9 cellular contexts compared by ENCODE assay signal in genomic region chr4:155796031-155796430, GRCh38. TPM values are rescaled to one million over a fixed set of nuclear protein-coding genes. Genes with fewer than 3 reads are reported as not detected.
DNase-seq lines count a peak whose midpoint lies in the region; ATAC-seq, FAIRE-seq and TF ChIP-seq lines count a peak whose summit lies in the region.
"Had no signal": no experiment of that assay in that cellular context is flagged by ENCODE, and none has a peak within 500 bp of the region (broad histone marks: within the 10 kb centered on the region; RNA-seq: fewer than 3 reads in every experiment).

No MANE protein-coding gene starts in this region.

- H3K9ac ChIP-seq in endothelial cell of umbilical vein (replicated peaks; ENCODE audit: extremely low read depth, insufficient read depth, low read length), result no peak overlapping the region

- no peak overlapping the region for H3K4me2 ChIP-seq in endothelial cell of umbilical vein (ENCODE audit: insufficient read depth, low read length)

- peak overlapping the region in 1 of 6 donors; percentile 2 for H3K27ac Mint-ChIP-seq in immature natural killer cell

- no peak overlapping the region for H3K4me3 Mint-ChIP-seq in immature natural killer cell

- POLR2A ChIA-PET in endothelial cell of umbilical vein (lab: Charles Lee), result no interaction called here

- no peaks in the 10 kb centered on the region for H3K79me2 ChIP-seq in endothelial cell of umbilical vein (ENCODE audit: control insufficient read depth, insufficient read depth, low read length)

- CTCF ChIA-PET in endothelial cell of umbilical vein (lab: Charles Lee), result interaction anchor here (1.2 to 3.5 kb wide), 5 partner anchors 9 to 392 kb away, joined by 3 to 22 read pairs (median 5); partner anchors contain the start of gene CTSO

- in situ Hi-C loops in G401 (cut with HindIII; ENCODE audit: low sequenced_read_pairs), result no loop called here

- no peaks in the 10 kb centered on the region for H3K9me1 ChIP-seq in endothelial cell of umbilical vein (replicated peaks; ENCODE audit: control insufficient read depth, extremely low read depth, insufficient read depth, low read length)

- no TSS peak for BruUV-seq in endothelial cell of umbilical vein (replicated peaks; lab: Mats Ljungman, UMichigan)

- H3K27me3 Mint-ChIP-seq in immature natural killer cell (ENCODE audit: low read depth in 3 of 3), result no peaks in the 10 kb centered on the region

- H3K36me3 ChIP-seq in endothelial cell of umbilical vein (ENCODE audit: control insufficient read depth in 2 of 2, extremely low read depth in 1 of 2, insufficient read depth in 2 of 2, low read length in 2 of 2) (no peaks in the 10 kb centered on the region), spleen (no peaks in the 10 kb centered on the region)

- intact Hi-C loops in endothelial cell of umbilical vein (cut with micrococcal nuclease) (no loop called here), spleen (cut with DNase I; ENCODE audit: low total_unique reads) (no loop called here)

- peak; percentile 50 for DNase-seq in D341Med (ENCODE audit: low spot score)
- peak; percentile 21 for DNase-seq in HTR-8/SVneo (ENCODE audit: insufficient read length, low spot score)
- no peak for DNase-seq in endothelial cell of umbilical vein (ENCODE audit: low read depth, low spot score)
- no peak for DNase-seq in G401 (ENCODE audit: low spot score)
- DNase-seq in activated effector memory CD4-positive, alpha-beta T cell treated with Interleukin-2 at 50 U/mL for 16 hours, result no peak
- DNase-seq in immature natural killer cell, result no peak
- no peak for DNase-seq in spleen

- 61 to 69% (median 65%) methylated on average over 3 of the region's 3 CpGs for WGBS in spleen, 5 donors

- TF ChIP-seq CTCF in endothelial cell of umbilical vein (IDR thresholded peaks at IDR 0.05; ENCODE audit: extremely low read depth in 1 of 2, insufficient read depth in 1 of 2, low read depth in 1 of 2, low read length in 2 of 2) (peak; percentile 18 to 36), spleen (IDR thresholded peaks at IDR 0.05 in 8 of 11, conservative IDR thresholded peaks at IDR 0.05 in 3 of 11) (peak in 3 of 11 experiments; percentile 5 to 12 (median 10))

- no peaks in the 10 kb centered on the region for H3K4me1 ChIP-seq in endothelial cell of umbilical vein (ENCODE audit: control insufficient read depth, extremely low read depth, insufficient read depth, low read length)
- H3K4me1 ChIP-seq in spleen, result no peaks in the 10 kb centered on the region

- H4K20me1 ChIP-seq in endothelial cell of umbilical vein (replicated peaks; ENCODE audit: control insufficient read depth, extremely low read depth, insufficient read depth, low read length), result no peaks in the 10 kb centered on the region

- H2AFZ ChIP-seq in endothelial cell of umbilical vein (ENCODE audit: low read depth, low read length), result peak overlapping the region; percentile 51

- H3K9me3 ChIP-seq in endothelial cell of umbilical vein (replicated peaks; ENCODE audit: control insufficient read depth, insufficient read depth, low read length) (no peaks in the 10 kb centered on the region), spleen (no peaks in the 10 kb centered on the region)

- dilution Hi-C loops in endothelial cell of umbilical vein (cut with MboI; ENCODE audit: extremely low pct_ligation_motif_present, low sequenced_read_pairs), result no loop called here

- H3K27me3 ChIP-seq in endothelial cell of umbilical vein (ENCODE audit: control insufficient read depth in 2 of 2, insufficient read depth in 2 of 2, low read length in 2 of 2) (no peaks in the 10 kb centered on the region), spleen (replicated peaks in 1 of 7) (no peaks in the 10 kb centered on the region)

- H3K4me3 ChIP-seq in endothelial cell of umbilical vein (replicated peaks in 1 of 3; ENCODE audit: insufficient read depth in 1 of 3, low read depth in 1 of 3, low read length in 3 of 3) (no peak overlapping the region), spleen (no peak overlapping the region)
- H3K4me3 ChIP-seq: K562 had no signal

- no peaks in the 10 kb centered on the region for H3K4me1 Mint-ChIP-seq in immature natural killer cell

- no peak for TF ChIP-seq POLR2A in endothelial cell of umbilical vein (IDR thresholded peaks at IDR 0.05; ENCODE audit: low read depth, low read length)
- TF ChIP-seq POLR2A in spleen (IDR thresholded peaks at IDR 0.05), result no peak

- FAIRE-seq in HTR-8/SVneo (lab: Jason Lieb, UNC) (no peak), endothelial cell of umbilical vein (lab: Jason Lieb, UNC) (no peak)
- FAIRE-seq: K562 had no signal

- no peak overlapping the region for H3K27ac ChIP-seq in endothelial cell of umbilical vein (ENCODE audit: insufficient read depth, low read depth, low read length)
- no peak overlapping the region for H3K27ac ChIP-seq in spleen

- no peaks in the 10 kb centered on the region for H3K36me3 Mint-ChIP-seq in immature natural killer cell

- ATAC-seq in GM21360 (IDR thresholded peaks at IDR 0.05; ENCODE audit: unreplicated experiment), result peak; percentile 96
- ATAC-seq: K562 had no signal

- H3K9me3 Mint-ChIP-seq in immature natural killer cell, result no peaks in the 10 kb centered on the region

TF ChIP-seq in endothelial cell of umbilical vein, 7 proteins besides CTCF, POLR2A, EP300 and RAD21:
- TF ChIP-seq MAX (IDR thresholded peaks at IDR 0.05; ENCODE audit: insufficient read depth, insufficient read length) (no peak), POLR2AphosphoS5 (IDR thresholded peaks at IDR 0.05; ENCODE audit: insufficient read depth, low read depth, low read length) (no peak), JUN (IDR thresholded peaks at IDR 0.05; ENCODE audit: borderline replicate concordance, insufficient read depth, insufficient read length, low read depth) (no peak), FOS (IDR thresholded peaks at IDR 0.05; ENCODE audit: borderline replicate concordance, insufficient read depth, low read length) (no peak), MYC (IDR thresholded peaks at IDR 0.05; ENCODE audit: low read depth, low read length) (no peak), GATA2 (IDR thresholded peaks at IDR 0.05; ENCODE audit: insufficient read depth, insufficient read length, low read depth, low read length) (no peak), EZH2 (IDR thresholded peaks at IDR 0.05; ENCODE audit: borderline replicate concordance, low read depth, low read length, severe bottlenecking) (no peak)

RNA-seq across cellular contexts. Expression of gene GUCY1B1, which starts 37.2 kb away (rescaled TPM):
- total RNA-seq in endothelial cell of umbilical vein (4.7 and 7.0 TPM in 2 replicates), spleen (10 to 100 TPM; 13.9 to 20.8 (median 16.8) TPM)
- polyA plus RNA-seq in endothelial cell of umbilical vein (1.7 and 1.9 TPM in 2 replicates), immature natural killer cell (1 to 10 TPM; 4.0 to 7.8 (median 4.3) TPM), spleen (1 to 10 TPM; 3.6 to 6.1 (median 5.8) TPM)
- polyA plus RNA-seq in endothelial cell of umbilical vein (2011; cell fraction: cytosol; rRNA removed), result 1.8 and 2.2 TPM in 2 replicates
- 2.0 and 2.1 TPM in 2 replicates for polyA plus RNA-seq in endothelial cell of umbilical vein (2011; cell fraction: nucleus; rRNA removed)
- 0.10 and 0.33 TPM in 2 replicates for polyA plus RNA-seq in endothelial cell of umbilical vein (2012)
- polyA minus RNA-seq in endothelial cell of umbilical vein, result 5.3 and 5.5 TPM in 2 replicates
- not detected for polyA minus RNA-seq in endothelial cell of umbilical vein (2011; cell fraction: cytosol; rRNA and poly(A)+ RNA removed)
- polyA minus RNA-seq in endothelial cell of umbilical vein (2011; cell fraction: nucleus; rRNA and poly(A)+ RNA removed), result 1.5 and 2.8 TPM in 2 replicates
- 34.4 and 37.3 TPM in 2 replicates for total RNA-seq in G401 (2014; rRNA removed; shearing (Covaris generic))
- total RNA-seq: K562 had no signal
- polyA plus RNA-seq: K562 had no signal

Comparison
In these comparisons a context has a peak if more than half of its experiments do, and no peak if none do; other contexts are left out.
1. DNase-seq: peak in D341Med (single experiment) and HTR-8/SVneo (single experiment); none in endothelial cell of umbilical vein (single experiment), G401 (single experiment), activated effector memory CD4-positive, alpha-beta T cell treated with Interleukin-2 at 50 U/mL for 16 hours (single experiment), immature natural killer cell (0 of 3) and spleen (single experiment).